Comparison of ENCODE assay signal across 21 cellular contexts in genomic region chr2:221289389-221289788, GRCh38.
A peak's percentile ranks its signal among the peaks of the same experiment; 100 is the strongest.
DNase-seq lines count a peak whose midpoint lies in the region; ATAC-seq and TF ChIP-seq lines count a peak whose summit lies in the region.
"Had no signal": no experiment of that assay in that cellular context is flagged by ENCODE, and none has a peak within 500 bp of the region (broad histone marks: within the 10 kb centered on the region; RNA-seq: fewer than 3 reads in every experiment).

No MANE protein-coding gene starts in this region.

- H3K4me2 ChIP-seq in neuronal stem cell (ENCODE audit: insufficient read depth, low read length, poor library complexity, severe bottlenecking): no peak overlapping the region
- H3K4me2 ChIP-seq: PC-9 had no signal

- no peak overlapping the region for H2BK15ac ChIP-seq in neuronal stem cell (ENCODE audit: low read length)

- H4K8ac ChIP-seq in neuronal stem cell (ENCODE audit: low read depth, low read length): no peak overlapping the region

- H2AFZ ChIP-seq in neuronal stem cell (ENCODE audit: low read length): peak overlapping the region; percentile 59
- H2AFZ ChIP-seq: PC-9 had no signal

- DNase-seq in EL: peak; percentile 48
- peak; percentile 9 for DNase-seq in amniotic epithelial cell (ENCODE audit: low read depth)
- DNase-seq in neuronal stem cell (ENCODE audit: low spot score): no peak
- DNase-seq in AG08396 (ENCODE audit: low spot score): no peak
- DNase-seq in type B pancreatic cell (ENCODE audit: extremely low spot score, unreplicated experiment): no peak
- DNase-seq in body of pancreas: no peak
- no peak for DNase-seq in pons (ENCODE audit: low spot score)
- DNase-seq: activated naive CD8-positive, alpha-beta T cell treated with anti-CD3 and anti-CD28 coated beads, Interleukin-2, amount 50 U/mL, for 24 hours; heart right ventricle; immature natural killer cell; NCI-H1092; NCI-H526; ovary; PC-9; stimulated activated naive CD8-positive, alpha-beta T cell treated with anti-CD3 and anti-CD28 coated beads, Interleukin-15, amount 100 ng/mL, for 72 hours; T-helper 9 cell had no signal

- H3K4me3 Mint-ChIP-seq in type B pancreatic cell: no peak overlapping the region
- H3K4me3 Mint-ChIP-seq: activated naive CD8-positive, alpha-beta T cell treated with anti-CD3 and anti-CD28 coated beads, Interleukin-2, amount 50 U/mL, for 24 hours; activated T-helper 17 cell treated with anti-CD3 and anti-CD28 coated beads, Interleukin-2, amount 50 U/mL, for 72 hours; central memory CD8-positive, alpha-beta T cell; immature natural killer cell; stimulated activated naive CD8-positive, alpha-beta T cell treated with anti-CD3 and anti-CD28 coated beads, Interleukin-15, amount 100 ng/mL, for 72 hours had no signal

- no peak overlapping the region for H3K9ac ChIP-seq in neuronal stem cell (ENCODE audit: low read depth, low read length, poor library complexity)

- H3K79me1 ChIP-seq in neuronal stem cell (ENCODE audit: low read depth, low read length): no peaks in the 10 kb centered on the region

- no peaks in the 10 kb centered on the region for H3K27me3 Mint-ChIP-seq in type B pancreatic cell
- H3K27me3 Mint-ChIP-seq: activated naive CD8-positive, alpha-beta T cell treated with anti-CD3 and anti-CD28 coated beads, Interleukin-2, amount 50 U/mL, for 24 hours had no signal

- peaks cover 16% of the 10 kb centered on the region for H3K4me1 Mint-ChIP-seq in type B pancreatic cell (ENCODE audit: unreplicated experiment)
- H3K4me1 Mint-ChIP-seq: activated naive CD8-positive, alpha-beta T cell treated with anti-CD3 and anti-CD28 coated beads, Interleukin-2, amount 50 U/mL, for 24 hours; activated T-helper 17 cell treated with anti-CD3 and anti-CD28 coated beads, Interleukin-2, amount 50 U/mL, for 72 hours; central memory CD8-positive, alpha-beta T cell; immature natural killer cell; stimulated activated naive CD8-positive, alpha-beta T cell treated with anti-CD3 and anti-CD28 coated beads, Interleukin-15, amount 100 ng/mL, for 72 hours had no signal

- no peak overlapping the region for H3K4ac ChIP-seq in neuronal stem cell (ENCODE audit: low read length)

- peaks cover 12% of the 10 kb centered on the region for H3K9me3 Mint-ChIP-seq in type B pancreatic cell
- H3K9me3 Mint-ChIP-seq: activated naive CD8-positive, alpha-beta T cell treated with anti-CD3 and anti-CD28 coated beads, Interleukin-2, amount 50 U/mL, for 24 hours; activated T-helper 17 cell treated with anti-CD3 and anti-CD28 coated beads, Interleukin-2, amount 50 U/mL, for 72 hours; central memory CD8-positive, alpha-beta T cell; immature natural killer cell; stimulated activated naive CD8-positive, alpha-beta T cell treated with anti-CD3 and anti-CD28 coated beads, Interleukin-15, amount 100 ng/mL, for 72 hours had no signal

- no peak overlapping the region for H3K23ac ChIP-seq in neuronal stem cell (ENCODE audit: low read depth, low read length, poor library complexity)

- ATAC-seq in HG03432 (IDR thresholded peaks at IDR 0.05; ENCODE audit: unreplicated experiment): peak; percentile 77
- ATAC-seq in body of pancreas: no peak
- ATAC-seq: activated CD4-positive, CD25-positive, alpha-beta regulatory T cell treated with anti-CD3 and anti-CD28 coated beads, Interleukin-2, amount 50 U/mL, for 24 hours; activated naive CD8-positive, alpha-beta T cell treated with anti-CD3 and anti-CD28 coated beads, Interleukin-2, amount 50 U/mL, for 24 hours; activated T-helper 17 cell treated with anti-CD3 and anti-CD28 coated beads, Interleukin-2, amount 50 U/mL, for 72 hours; esophagus mucosa; heart right ventricle; stimulated activated naive CD8-positive, alpha-beta T cell treated with anti-CD3 and anti-CD28 coated beads, Interleukin-15, amount 100 ng/mL, for 72 hours had no signal

- WGBS in neuronal stem cell (ENCODE audit: extremely low coverage in 2 of 2, insufficient read length in 2 of 2, insufficient replicate concordance in 1 of 2), 2 donors: no CpG with 5 or more reads among the region's 3 CpGs
- WGBS in body of pancreas, 2 donors: 62 to 63% methylated on average over 3 of the region's 3 CpGs

- no peaks in the 10 kb centered on the region for H3K36me3 Mint-ChIP-seq in type B pancreatic cell
- H3K36me3 Mint-ChIP-seq: immature natural killer cell had no signal

- no peaks in the 10 kb centered on the region for H3K9me3 ChIP-seq in neuronal stem cell (replicated peaks in 1 of 2; ENCODE audit: control insufficient read depth in 2 of 2, insufficient read depth in 1 of 2, low read depth in 1 of 2, low read length in 2 of 2)
- no peaks in the 10 kb centered on the region for H3K9me3 ChIP-seq in body of pancreas
- H3K9me3 ChIP-seq: heart right ventricle, ovary had no signal

- H3K36me3 ChIP-seq in neuronal stem cell (replicated peaks in 1 of 2; ENCODE audit: control insufficient read depth in 2 of 2, insufficient read depth in 2 of 2, low read length in 2 of 2): no peaks in the 10 kb centered on the region
- no peaks in the 10 kb centered on the region for H3K36me3 ChIP-seq in body of pancreas (replicated peaks in 1 of 2; ENCODE audit: insufficient read depth in 1 of 2, low read depth in 2 of 2)
- H3K36me3 ChIP-seq: heart right ventricle, ovary had no signal

- no peak overlapping the region for H3K14ac ChIP-seq in neuronal stem cell (ENCODE audit: low read length)

- H3K4me1 ChIP-seq in neuronal stem cell (ENCODE audit: control insufficient read depth in 2 of 2, insufficient read depth in 1 of 2, low read depth in 1 of 2, low read length in 2 of 2) (peaks cover 5 to 6% of the 10 kb centered on the region in 2 donors), body of pancreas (no peaks in the 10 kb centered on the region)

- no peak overlapping the region for H2BK5ac ChIP-seq in neuronal stem cell (ENCODE audit: low read length)

- H2AK5ac ChIP-seq in neuronal stem cell (ENCODE audit: low read depth, low read length): no peak overlapping the region

- H3K27ac ChIP-seq in neuronal stem cell (replicated peaks; ENCODE audit: low read length) (no peak overlapping the region), body of pancreas (no peak overlapping the region)
- H3K27ac ChIP-seq: heart right ventricle, ovary, PC-9 had no signal

- no peak overlapping the region for H4K91ac ChIP-seq in neuronal stem cell (ENCODE audit: low read depth, low read length, poor library complexity)

- H3K27ac Mint-ChIP-seq in type B pancreatic cell: no peak overlapping the region
- H3K27ac Mint-ChIP-seq: activated naive CD8-positive, alpha-beta T cell treated with anti-CD3 and anti-CD28 coated beads, Interleukin-2, amount 50 U/mL, for 24 hours; activated T-helper 17 cell treated with anti-CD3 and anti-CD28 coated beads, Interleukin-2, amount 50 U/mL, for 72 hours; immature natural killer cell; stimulated activated naive CD8-positive, alpha-beta T cell treated with anti-CD3 and anti-CD28 coated beads, Interleukin-15, amount 100 ng/mL, for 72 hours had no signal

- H3K27me3 ChIP-seq in neuronal stem cell (ENCODE audit: control insufficient read depth in 3 of 3, insufficient read depth in 3 of 3, low read depth in 1 of 3, low read length in 3 of 3): no peaks in the 10 kb centered on the region
- H3K27me3 ChIP-seq in body of pancreas: no peaks in the 10 kb centered on the region
- H3K27me3 ChIP-seq: heart right ventricle, ovary had no signal

- H3K4me3 ChIP-seq in neuronal stem cell (ENCODE audit: low read length in 2 of 2): no peak overlapping the region
- H3K4me3 ChIP-seq in body of pancreas: no peak overlapping the region
- H3K4me3 ChIP-seq: heart right ventricle, ovary, PC-9 had no signal

- no peak for TF ChIP-seq CTCF in type B pancreatic cell (conservative IDR thresholded peaks at IDR 0.05)
- TF ChIP-seq CTCF in body of pancreas (IDR thresholded peaks at IDR 0.05): no peak

- no peak overlapping the region for H2BK12ac ChIP-seq in neuronal stem cell (ENCODE audit: low read length)

- H3K18ac ChIP-seq in neuronal stem cell (ENCODE audit: low read length): no peak overlapping the region

- intact Hi-C loops in body of pancreas (cut with DNase I): no loop called here

- no peak for TF ChIP-seq POLR2A in body of pancreas (IDR thresholded peaks at IDR 0.05)

- H2BK120ac ChIP-seq in neuronal stem cell (ENCODE audit: low read depth, low read length): no peak overlapping the region

Comparison
In these comparisons a context has a peak if more than half of its experiments do, and no peak if none do; other contexts are left out.
1. DNase-seq: peak in EL (single experiment) and amniotic epithelial cell (single experiment); none in neuronal stem cell (single experiment), AG08396 (single experiment), type B pancreatic cell (single experiment), body of pancreas (0 of 4) and pons (single experiment).